In the genomic region with DNA sequence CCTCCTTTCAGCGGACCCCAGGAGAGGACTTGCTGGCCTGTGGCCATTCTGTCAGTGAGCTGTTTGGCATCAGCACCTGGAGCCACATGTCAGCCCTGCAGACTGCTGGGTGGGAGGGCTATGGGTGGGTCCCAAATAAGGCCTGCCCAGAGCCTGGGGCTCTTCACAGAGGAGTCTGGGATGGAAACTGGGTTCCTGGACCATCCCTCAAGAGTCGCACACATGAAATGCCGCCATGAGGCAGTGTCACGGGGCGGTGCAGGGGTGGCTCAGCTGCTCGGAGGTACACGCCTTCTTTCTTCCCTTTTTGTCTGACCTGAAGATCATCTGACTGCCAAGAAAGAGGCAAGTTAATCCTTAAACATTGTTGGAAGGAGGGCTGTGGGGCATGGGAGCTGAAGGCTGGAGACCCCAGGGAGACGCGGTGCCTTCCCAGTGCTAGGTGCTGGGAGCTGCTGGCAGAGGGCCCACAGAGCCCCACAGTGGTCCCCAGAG, we compare ENCODE assay signal across 17 cellular contexts. TPM values are rescaled to one million over a fixed set of nuclear protein-coding genes. Genes with fewer than 3 reads are reported as not detected.
DNase-seq lines count a peak whose midpoint lies in the region; ATAC-seq and TF ChIP-seq lines count a peak whose summit lies in the region.
"Had no signal": no experiment of that assay in that cellular context is flagged by ENCODE, and none has a peak within 500 bp of the region (broad histone marks: within the 10 kb centered on the region; RNA-seq: fewer than 3 reads in every experiment).

No MANE protein-coding gene starts in this region.

- TF ChIP-seq CTCF in RWPE1 (conservative IDR thresholded peaks at IDR 0.05; ENCODE audit: low read depth), result no peak

- no peak overlapping the region for H3K4me3 ChIP-seq in GM23248
- no peak overlapping the region for H3K4me3 ChIP-seq in skeletal muscle satellite cell (ENCODE audit: low read length)
- H3K4me3 ChIP-seq: GM12878, lung, thyroid gland had no signal

- H3K36me3 ChIP-seq in GM23248 (ENCODE audit: low read depth) (no peaks in the 10 kb centered on the region), skeletal muscle satellite cell (ENCODE audit: insufficient read depth, low read length) (peaks cover 70% of the 10 kb centered on the region)

- H3K9me2 ChIP-seq in GM23248 (ENCODE audit: insufficient read depth), result no peaks in the 10 kb centered on the region

- no peaks in the 10 kb centered on the region for H4K20me1 ChIP-seq in GM23248 (ENCODE audit: insufficient read depth)

- no peak overlapping the region for H2AFZ ChIP-seq in GM23248

- H3K27ac ChIP-seq in GM23248 (peak overlapping the region; percentile 71; the same call in 1 of the 2 replicates), RWPE1 (peak overlapping the region; percentile 52)
- H3K27ac ChIP-seq: thyroid gland had no signal

- 93 to 96% methylated on average over 9 of the region's 9 CpGs for WGBS in GM23248 (ENCODE audit: low coverage in 1 of 2, low lambda C conversion rate in 2 of 2, missing lambda C conversion rate in 2 of 2), 2 experiments

- H3K79me2 ChIP-seq in GM23248 (ENCODE audit: insufficient read depth), result peaks cover 100% of the 10 kb centered on the region

- ATAC-seq in left lobe of liver, result no peak
- ATAC-seq in left colon, result no peak
- ATAC-seq: GM12878; HCT116; stimulated activated effector memory CD8-positive, alpha-beta T cell treated with anti-CD3 and anti-CD28 coated beads, Interleukin-12 subunit alpha, Interleukin-12 subunit beta, amount 100 ng/mL, for 72 hours had no signal

- intact Hi-C loops in left colon (cut with DNase I, micrococcal nuclease), result no loop called here

- in situ Hi-C loops in GM23248 (cut with MboI), result no loop called here

- H3K27me3 ChIP-seq in GM23248 (replicated peaks; ENCODE audit: insufficient read depth), result no peaks in the 10 kb centered on the region
- H3K27me3 ChIP-seq in skeletal muscle satellite cell (ENCODE audit: control insufficient read depth, insufficient read depth, low read length), result no peaks in the 10 kb centered on the region
- H3K27me3 ChIP-seq: heart right ventricle, thyroid gland had no signal

- peaks cover 16% of the 10 kb centered on the region for H3F3A ChIP-seq in GM23248 (ENCODE audit: insufficient read depth)

- H3K4me2 ChIP-seq in GM23248 (ENCODE audit: unreplicated experiment), result no peak overlapping the region
- H3K4me2 ChIP-seq in skeletal muscle satellite cell (ENCODE audit: low read length), result peak overlapping the region; percentile 18

- CTCF ChIA-PET in RWPE1 (lab: Yijun Ruan, JAX), result no interaction called here

- DNase-seq in GM23248 (no peak), RWPE1 (ENCODE audit: low spot score) (no peak), left lobe of liver (ENCODE audit: low spot score) (peak; percentile 43), NCI-H524 treated with DMSO at 0.1 percent for 48 hours (lab: John Stamatoyannopoulos, UW) (no peak), NCI-H1048 (lab: John Stamatoyannopoulos, UW) (no peak), left colon (no peak)
- DNase-seq: heart right ventricle, NCI-H1092 treated with DMSO at 0.1 percent for 48 hours, NCI-H2107, NCI-H510A treated with DMSO at 0.1 percent for 48 hours, occipital lobe, thyroid gland had no signal

- H3K4me1 ChIP-seq in GM23248 (ENCODE audit: insufficient read depth), result peaks cover 51% of the 10 kb centered on the region
- H3K4me1 ChIP-seq in skeletal muscle satellite cell (ENCODE audit: control insufficient read depth, insufficient read depth, low read length), result peaks cover 61% of the 10 kb centered on the region

- no peak overlapping the region for H3K9ac ChIP-seq in GM23248
- H3K9ac ChIP-seq in skeletal muscle satellite cell (ENCODE audit: low read depth, low read length), result no peak overlapping the region

- H3K9me3 ChIP-seq in GM23248 (ENCODE audit: low read depth), result no peaks in the 10 kb centered on the region
- no peaks in the 10 kb centered on the region for H3K9me3 ChIP-seq in skeletal muscle satellite cell (replicated peaks; ENCODE audit: low read length)
- H3K9me3 ChIP-seq: heart right ventricle, thyroid gland had no signal

- POLR2A ChIA-PET in RWPE1 (lab: Yijun Ruan, JAX; ENCODE audit: low non-redundant PET), result no interaction called here

RNA-seq across cellular contexts. Expression of gene MPRIP, which starts 14.8 kb away (rescaled TPM):
- 292 TPM in 2 replicates for total RNA-seq in GM23248 (2014; rRNA removed; shearing (Covaris generic))
- 68.4 and 73.5 TPM in 2 replicates for polyA plus RNA-seq in GM23248 (2016; fragmentation: Nextera tagmentation; extraction: Ambion mirVana)
- total RNA-seq in left lobe of liver, result 93.3 TPM
- 86.2 and 103 TPM in 2 replicates for total RNA-seq in skeletal muscle satellite cell (2012; rRNA removed)
- 100 to 1,000 TPM; 160 to 169 TPM for total RNA-seq in left colon
